ENCODE assay signal across 9 cellular contexts in the genomic region with DNA sequence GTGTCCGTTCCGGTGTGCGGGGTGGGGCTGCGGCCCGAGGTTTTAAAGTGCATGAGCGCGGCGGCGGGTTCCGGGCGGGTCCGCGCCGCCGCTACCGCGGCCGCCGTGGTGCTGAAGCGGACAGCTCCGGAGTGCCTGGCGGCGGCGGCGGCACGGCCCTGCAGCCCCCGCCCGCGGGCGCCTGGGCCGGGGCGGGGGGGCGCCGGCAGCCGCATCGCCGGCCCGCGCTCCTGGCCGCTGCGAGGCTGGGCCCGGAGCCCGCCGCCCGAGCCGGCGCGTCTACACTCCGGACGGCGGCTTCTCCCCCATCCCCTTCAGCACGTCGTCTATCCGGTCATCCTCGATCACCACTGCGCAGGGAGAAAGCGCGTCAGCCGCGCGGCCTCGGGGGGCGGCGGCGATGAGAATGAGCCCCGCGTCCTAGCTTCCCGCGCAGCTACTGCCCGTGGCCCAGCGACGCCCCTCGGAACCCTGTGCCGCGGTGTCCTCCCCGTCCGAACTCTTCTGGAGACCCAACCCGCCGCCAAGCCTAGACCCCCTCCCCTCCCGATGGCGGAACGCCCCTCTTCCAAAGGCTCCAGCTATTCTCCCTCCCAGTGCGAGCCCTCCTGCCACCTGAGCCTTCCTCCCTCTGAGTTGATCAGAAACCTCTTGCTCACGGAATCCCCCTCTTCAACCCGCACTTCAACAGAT. TPM values are rescaled to one million over a fixed set of nuclear protein-coding genes. Genes with fewer than 3 reads are reported as not detected.
A peak's percentile ranks its signal among the peaks of the same experiment; 100 is the strongest.
DNase-seq lines count a peak whose midpoint lies in the region; ATAC-seq, FAIRE-seq and TF ChIP-seq lines count a peak whose summit lies in the region.
"Had no signal": no experiment of that assay in that cellular context is flagged by ENCODE, and none has a peak within 500 bp of the region (broad histone marks: within the 10 kb centered on the region; RNA-seq: fewer than 3 reads in every experiment).

No MANE protein-coding gene starts in this region.

- H3K4ac ChIP-seq in H1 (replicated peaks; ENCODE audit: insufficient read length, low read depth, low read length), result no peak overlapping the region

- H3K18ac ChIP-seq in H1 (ENCODE audit: extremely low read depth, low read length), result no peak overlapping the region; the same call in 1 of the 2 replicates

- H2BK120ac ChIP-seq in H1 (replicated peaks; ENCODE audit: low read depth, low read length), result no peak overlapping the region

- TF ChIP-seq CTCF in WI38 (IDR thresholded peaks at IDR 0.05; ENCODE audit: low read depth, low read length), result no peak
- no peak for TF ChIP-seq CTCF in H1 (IDR thresholded peaks at IDR 0.05; ENCODE audit: control extremely low read depth in 1 of 3, insufficient read depth in 1 of 3, low read depth in 1 of 3, low read length in 3 of 3)

- TF ChIP-seq EP300 in H1 (IDR thresholded peaks at IDR 0.05; ENCODE audit: borderline replicate concordance in 1 of 2, low read depth in 2 of 2, low read length in 2 of 2), result peak in 1 of 2 experiments; percentile 48; a peak in 1 of 3 replicates

- no peak overlapping the region for H2BK20ac ChIP-seq in H1 (ENCODE audit: low read length)

- peaks cover 3% of the 10 kb centered on the region in 2 donors for H3K36me3 Mint-ChIP-seq in CD4-positive, alpha-beta memory T cell

- no peaks in the 10 kb centered on the region for H3K79me2 ChIP-seq in H1 (ENCODE audit: control insufficient read depth in 1 of 2, insufficient read depth in 2 of 2, low read length in 2 of 2)

- no peak for TF ChIP-seq POLR2A in H1 (IDR thresholded peaks at IDR 0.05; ENCODE audit: control extremely low read depth in 1 of 2, low read depth in 2 of 2, low read length in 2 of 2)

- H3K14ac ChIP-seq in H1 (ENCODE audit: insufficient read length), result no peak overlapping the region

- no peaks in the 10 kb centered on the region for H3K9me3 ChIP-seq in CD4-positive, alpha-beta memory T cell (ENCODE audit: control insufficient read depth in 1 of 2, low read length in 2 of 2)
- H3K9me3 ChIP-seq in HUES64 (ENCODE audit: insufficient read depth, low read depth, low read length), result no peaks in the 10 kb centered on the region
- H3K9me3 ChIP-seq in H1 (ENCODE audit: insufficient read depth in 2 of 2, low read depth in 1 of 2, low read length in 1 of 2), result no peaks in the 10 kb centered on the region
- H3K9me3 ChIP-seq in mesodermal cell (ENCODE audit: control insufficient read depth, low read length), result no peaks in the 10 kb centered on the region

- H2BK15ac ChIP-seq in H1 (ENCODE audit: low read length), result no peak overlapping the region

- peaks cover 22% of the 10 kb centered on the region for H3K23me2 ChIP-seq in H1 (ENCODE audit: low read depth, low read length)

- CTCF ChIA-PET in CD4-positive, alpha-beta memory T cell (lab: Charles Lee; ENCODE audit: partially characterized antibody), result interaction anchor here (0.9 to 1.7 kb wide), 2 partner anchors 10 to 114 kb away, joined by 3 to 6 read pairs; partner anchors contain the start of gene EEF1AKMT4
- CTCF ChIA-PET in H1 (lab: Charles Lee; ENCODE audit: partially characterized antibody), result interaction anchor here (0.7 to 14.0 kb wide), 7 partner anchors 10 to 355 kb away, joined by 3 to 136 read pairs (median 4); partner anchors contain the start of genes EEF1AKMT4 and VWA5B2

- H3K23ac ChIP-seq in H1 (ENCODE audit: insufficient read length), result no peak overlapping the region

- peak in 4 of 5 donors; percentile 38 to 53 (median 42) for DNase-seq in CD4-positive, alpha-beta memory T cell
- DNase-seq in H1 (ENCODE audit: low read depth in 1 of 2, low spot score in 2 of 2), result peak in 1 of 2 experiments; percentile 69
- DNase-seq in DMS153 (lab: John Stamatoyannopoulos, UW), result no peak

- H3K4me3 Mint-ChIP-seq in CD4-positive, alpha-beta memory T cell, result peak overlapping the region; percentile 84 to 94 (median 88)

- no peak overlapping the region for H4K8ac ChIP-seq in H1 (ENCODE audit: extremely low read depth, insufficient read depth, low read length)

- peak overlapping the region in 1 of 2 donors; percentile 38 for H3K4me3 ChIP-seq in CD4-positive, alpha-beta memory T cell (ENCODE audit: low read length in 2 of 2)
- H3K4me3 ChIP-seq in HUES64 (ENCODE audit: low read length) (peak overlapping the region; percentile 70), WI38 (ENCODE audit: low read depth, low read length) (peak overlapping the region; percentile 30), H1 (ENCODE audit: extremely low read depth in 1 of 4, insufficient read depth in 2 of 4, low read depth in 3 of 4, low read length in 4 of 4) (peak overlapping the region; percentile 36 to 84 (median 58)), mesodermal cell (ENCODE audit: extremely low read depth, insufficient read depth, low read length, poor library complexity, severe bottlenecking) (peak overlapping the region; percentile 44)

- no peak overlapping the region for H4K91ac ChIP-seq in H1 (replicated peaks; ENCODE audit: insufficient read length, low read length)

- H3K27ac ChIP-seq in CD4-positive, alpha-beta memory T cell (ENCODE audit: low read depth, low read length), result no peak overlapping the region
- H3K27ac ChIP-seq in HUES64 (ENCODE audit: low read depth, low read length) (no peak overlapping the region), H1 (ENCODE audit: low read depth, low read length) (no peak overlapping the region), mesodermal cell (ENCODE audit: low read depth, low read length, severe bottlenecking) (no peak overlapping the region)

- peaks cover 25% of the 10 kb centered on the region for H3K4me1 ChIP-seq in CD4-positive, alpha-beta memory T cell (ENCODE audit: insufficient read depth, low read length)
- H3K4me1 ChIP-seq in HUES64 (ENCODE audit: insufficient read depth, low read length) (no peaks in the 10 kb centered on the region), H1 (replicated peaks in 1 of 4; ENCODE audit: control insufficient read depth in 3 of 4, insufficient read depth in 4 of 4, low read length in 3 of 4) (peaks cover 0 to 17% (median 8%) of the 10 kb centered on the region in 4 experiments; a peak in 4 of 7 replicates), mesodermal cell (ENCODE audit: control insufficient read depth, insufficient read depth, low read length, poor library complexity, severe bottlenecking) (peaks cover 8% of the 10 kb centered on the region)

- no peaks in the 10 kb centered on the region for H3K79me1 ChIP-seq in H1 (ENCODE audit: low read depth, low read length)

- H3K56ac ChIP-seq in H1 (replicated peaks; ENCODE audit: insufficient read length, low read depth, low read length), result no peak overlapping the region

- H3K36me3 ChIP-seq in CD4-positive, alpha-beta memory T cell (ENCODE audit: insufficient read depth, low read length), result no peaks in the 10 kb centered on the region
- no peaks in the 10 kb centered on the region for H3K36me3 ChIP-seq in HUES64 (ENCODE audit: insufficient read depth, low read length)
- no peaks in the 10 kb centered on the region for H3K36me3 ChIP-seq in H1 (ENCODE audit: control insufficient read depth in 2 of 4, insufficient read depth in 4 of 4, low read length in 3 of 4)
- H3K36me3 ChIP-seq in mesodermal cell (ENCODE audit: control insufficient read depth, insufficient read depth, low read length), result peaks cover 3% of the 10 kb centered on the region

- ATAC-seq in GM18873 (IDR thresholded peaks at IDR 0.05; ENCODE audit: low FRiP score, unreplicated experiment) (no peak), HG03342 (IDR thresholded peaks at IDR 0.05; ENCODE audit: unreplicated experiment) (no peak)

- peaks cover 16 to 19% of the 10 kb centered on the region in 2 experiments for H4K20me1 ChIP-seq in H1 (replicated peaks in 1 of 2; ENCODE audit: control insufficient read depth in 1 of 2, insufficient read depth in 2 of 2, low read length in 2 of 2)

- H3K27ac Mint-ChIP-seq in CD4-positive, alpha-beta memory T cell, result peak overlapping the region in 6 of 7 donors; percentile 57 to 90 (median 74)

- H2AFZ ChIP-seq in H1 (ENCODE audit: low read length), result no peak overlapping the region

- WGBS in HUES64, result under 1% methylated on average over 85 of the region's 85 CpGs
- 3% methylated on average over 33 of the region's 85 CpGs; no CpG with 5 or more reads in 1 of the 2 experiments for WGBS in H1 (ENCODE audit: extremely low coverage in 1 of 2, insufficient coverage in 1 of 2, insufficient read length in 1 of 2, insufficient replicate concordance in 2 of 2, low coverage in 1 of 2, low lambda C conversion rate in 2 of 2, missing lambda C conversion rate in 1 of 2), 2 experiments
- WGBS in mesodermal cell (ENCODE audit: insufficient coverage in 2 of 2), 2 experiments, result 0% methylated on average over 47 to 74 of the region's 85 CpGs

- no peak overlapping the region for H2BK12ac ChIP-seq in H1 (ENCODE audit: low read depth, low read length)

- FAIRE-seq in H1 (lab: Jason Lieb, UNC), result no peak

- H4K5ac ChIP-seq in H1 (ENCODE audit: insufficient read length, low read depth, low read length), result no peak overlapping the region

- TF ChIP-seq RAD21 in H1 (IDR thresholded peaks at IDR 0.05 in 1 of 2, conservative IDR thresholded peaks at IDR 0.05 in 1 of 2; ENCODE audit: low read depth in 2 of 2, low read length in 2 of 2), result no peak

- H3K4me2 ChIP-seq in H1 (ENCODE audit: insufficient read depth in 1 of 2, low read depth in 2 of 2, low read length in 2 of 2), result peak overlapping the region; percentile 89 to 97

- H3K27me3 ChIP-seq in CD4-positive, alpha-beta memory T cell (ENCODE audit: insufficient read depth, low read length), result no peaks in the 10 kb centered on the region
- H3K27me3 ChIP-seq in HUES64 (ENCODE audit: insufficient read depth, low read length), result peaks cover 64% of the 10 kb centered on the region
- H3K27me3 ChIP-seq in H1 (replicated peaks in 1 of 4; ENCODE audit: control insufficient read depth in 3 of 4, extremely low read depth in 1 of 4, insufficient read depth in 3 of 4, low read length in 3 of 4), result peaks cover 7 to 50% (median 38%) of the 10 kb centered on the region in 4 experiments

- no peak overlapping the region for H2BK5ac ChIP-seq in H1 (ENCODE audit: low read depth, low read length)

- POLR2A ChIA-PET in CD4-positive, alpha-beta memory T cell (lab: Charles Lee; ENCODE audit: partially characterized antibody), result interaction anchor here (1.0 to 3.6 kb wide), 4 partner anchors 10 to 125 kb away, joined by 3 to 16 read pairs (median 7); partner anchors contain the start of genes ALG3, EEF1AKMT4 and EIF2B5
- POLR2A ChIA-PET in H1 (lab: Charles Lee; ENCODE audit: partially characterized antibody), result interaction anchor here (0.5 to 3.1 kb wide), 13 partner anchors 10 to 284 kb away, joined by 3 to 8 read pairs (median 5); partner anchors contain the start of genes ABCF3, ALG3, DVL3 and ECE2

- no peak overlapping the region for H2AK5ac ChIP-seq in H1 (ENCODE audit: low read depth, low read length)

- H3K9me3 Mint-ChIP-seq in CD4-positive, alpha-beta memory T cell, result peaks cover 0 to 2% (median 0%) of the 10 kb centered on the region in 8 donors

- peaks cover 3 to 10% of the 10 kb centered on the region in 2 donors for H3K27me3 Mint-ChIP-seq in CD4-positive, alpha-beta memory T cell

- peaks cover 14 to 35% (median 18%) of the 10 kb centered on the region in 4 donors for H3K4me1 Mint-ChIP-seq in CD4-positive, alpha-beta memory T cell

- H3K9ac ChIP-seq in HUES64 (ENCODE audit: low read depth, low read length), result no peak overlapping the region
- no peak overlapping the region for H3K9ac ChIP-seq in H1 (replicated peaks in 1 of 4; ENCODE audit: extremely low read depth in 1 of 4, low read depth in 3 of 4, low read length in 3 of 4)

- intact Hi-C loops in CD4-positive, alpha-beta memory T cell (cut with micrococcal nuclease), result loop anchor here (1.0 to 2.0 kb wide), 2 partner anchors 11 to 39 kb away; partner anchors contain the start of genes EEF1AKMT4 and PSMD2

RNA-seq across cellular contexts. Expression of gene CAMK2N2, which starts 1.3 kb away (rescaled TPM):
- under 1 TPM in 1 of 2 experiments, not detected in 1; 0.25 TPM for total RNA-seq in CD4-positive, alpha-beta memory T cell
- polyA plus RNA-seq in CD4-positive, alpha-beta memory T cell, result not detected
- 6.3 TPM for polyA plus RNA-seq in HUES64 (2013, experiment 1 of 2)
- 7.7 TPM for polyA plus RNA-seq in HUES64 (2013, experiment 2 of 2)
- 16.9 and 17.7 TPM in 2 replicates for total RNA-seq in H1 (2021; fragmentation: NEBNext Ultra II Directional; extraction: Animal tissue kit (Norgen Biotek cat#: 25700))
- polyA plus RNA-seq in H1 (2011; rRNA removed), result 4.0 and 6.1 TPM in 2 replicates
- 1.9 TPM for polyA plus RNA-seq in H1 (2011; cell fraction: cytosol; rRNA removed)
- polyA plus RNA-seq in H1 (2011; cell fraction: nucleus; rRNA removed), result 5.2 TPM
- polyA plus RNA-seq in H1 (2012, experiment 1 of 2), result 7.8 to 12.7 TPM (median 9.4 TPM) in 4 replicates
- polyA plus RNA-seq in H1 (2012, experiment 2 of 2), result 8.9 TPM
- polyA plus RNA-seq in H1 (2013, experiment 1 of 2), result 11.5 TPM
- polyA plus RNA-seq in H1 (2013, experiment 2 of 2), result 11.3 TPM
- 1.9 and 2.3 TPM in 2 replicates for polyA minus RNA-seq in H1 (2011; rRNA and poly(A)+ RNA removed)
- 3.6 TPM for polyA minus RNA-seq in H1 (2011; cell fraction: cytosol; rRNA and poly(A)+ RNA removed)
- polyA minus RNA-seq in H1 (2011; cell fraction: nucleus; rRNA and poly(A)+ RNA removed), result 1.7 TPM
- 1.5 TPM for polyA plus RNA-seq in mesodermal cell (2013, experiment 1 of 2)
- 0.86 TPM for polyA plus RNA-seq in mesodermal cell (2013, experiment 2 of 2)
- total RNA-seq: mononuclear cell had no signal

RNA-seq across cellular contexts. Expression of gene EEF1AKMT4, which starts 10.6 kb away (rescaled TPM):
- total RNA-seq in CD4-positive, alpha-beta memory T cell, result 1 to 10 TPM; 1.7 to 2.1 TPM
- 1 to 10 TPM; 3.8 to 4.6 TPM for polyA plus RNA-seq in CD4-positive, alpha-beta memory T cell
- polyA plus RNA-seq in HUES64 (2013, experiment 1 of 2), result 6.2 TPM
- 7.3 TPM for polyA plus RNA-seq in HUES64 (2013, experiment 2 of 2)
- total RNA-seq in H1 (2021; fragmentation: NEBNext Ultra II Directional; extraction: Animal tissue kit (Norgen Biotek cat#: 25700)), result 9.3 and 9.6 TPM in 2 replicates
- polyA plus RNA-seq in H1 (2011; rRNA removed), result 30.1 and 39.0 TPM in 2 replicates
- 22.5 TPM for polyA plus RNA-seq in H1 (2011; cell fraction: cytosol; rRNA removed)
- 24.0 TPM for polyA plus RNA-seq in H1 (2011; cell fraction: nucleus; rRNA removed)
- polyA plus RNA-seq in H1 (2012, experiment 1 of 2), result 13.8 to 18.0 TPM (median 15.3 TPM) in 4 replicates
- 17.6 TPM for polyA plus RNA-seq in H1 (2012, experiment 2 of 2)
- 6.7 TPM for polyA plus RNA-seq in H1 (2013, experiment 1 of 2)
- polyA plus RNA-seq in H1 (2013, experiment 2 of 2), result 6.7 TPM
- 14.7 and 16.9 TPM in 2 replicates for polyA minus RNA-seq in H1 (2011; rRNA and poly(A)+ RNA removed)
- 4.8 TPM for polyA minus RNA-seq in H1 (2011; cell fraction: cytosol; rRNA and poly(A)+ RNA removed)
- 10.6 TPM for polyA minus RNA-seq in H1 (2011; cell fraction: nucleus; rRNA and poly(A)+ RNA removed)
- polyA plus RNA-seq in mesodermal cell (2013, experiment 1 of 2), result 4.0 TPM
- 3.6 TPM for polyA plus RNA-seq in mesodermal cell (2013, experiment 2 of 2)

RNA-seq across cellular contexts. Expression of gene ALG3, which starts 11.3 kb away (rescaled TPM):
- 10 to 100 TPM; 37.5 to 40.6 TPM for total RNA-seq in CD4-positive, alpha-beta memory T cell
- 10 to 100 TPM; 56.5 to 67.8 TPM for polyA plus RNA-seq in CD4-positive, alpha-beta memory T cell
- polyA plus RNA-seq in HUES64 (2013, experiment 1 of 2), result 42.7 TPM
- polyA plus RNA-seq in HUES64 (2013, experiment 2 of 2), result 39.8 TPM
- 54.6 and 56.7 TPM in 2 replicates for total RNA-seq in H1 (2021; fragmentation: NEBNext Ultra II Directional; extraction: Animal tissue kit (Norgen Biotek cat#: 25700))
- polyA plus RNA-seq in H1 (2011; rRNA removed), result 148 and 184 TPM in 2 replicates
- 76.8 TPM for polyA plus RNA-seq in H1 (2011; cell fraction: cytosol; rRNA removed)
- polyA plus RNA-seq in H1 (2011; cell fraction: nucleus; rRNA removed), result 137 TPM
- polyA plus RNA-seq in H1 (2012, experiment 1 of 2), result 56.2 to 78.3 TPM (median 75.9 TPM) in 4 replicates
- 105 TPM for polyA plus RNA-seq in H1 (2012, experiment 2 of 2)
- polyA plus RNA-seq in H1 (2013, experiment 1 of 2), result 104 TPM
- 114 TPM for polyA plus RNA-seq in H1 (2013, experiment 2 of 2)
- polyA minus RNA-seq in H1 (2011; rRNA and poly(A)+ RNA removed), result 155 and 187 TPM in 2 replicates
- 57.0 TPM for polyA minus RNA-seq in H1 (2011; cell fraction: cytosol; rRNA and poly(A)+ RNA removed)
- 99.3 TPM for polyA minus RNA-seq in H1 (2011; cell fraction: nucleus; rRNA and poly(A)+ RNA removed)
- polyA plus RNA-seq in mesodermal cell (2013, experiment 1 of 2), result 41.7 TPM
- 31.1 TPM for polyA plus RNA-seq in mesodermal cell (2013, experiment 2 of 2)

RNA-seq across cellular contexts. Expression of gene ECE2, which starts 15.8 kb away (rescaled TPM):
- total RNA-seq in CD4-positive, alpha-beta memory T cell, result not detected
- not detected for polyA plus RNA-seq in CD4-positive, alpha-beta memory T cell
- not detected for polyA plus RNA-seq in HUES64 (2013, experiment 1 of 2)
- polyA plus RNA-seq in HUES64 (2013, experiment 2 of 2), result not detected
- 0.48 and 0.86 TPM in 2 replicates for total RNA-seq in H1 (2021; fragmentation: NEBNext Ultra II Directional; extraction: Animal tissue kit (Norgen Biotek cat#: 25700))
- 0.44 and 0.86 TPM in 2 replicates for polyA plus RNA-seq in H1 (2011; rRNA removed)
- polyA plus RNA-seq in H1 (2011; cell fraction: cytosol; rRNA removed), result 0.59 TPM
- 4.1 TPM for polyA plus RNA-seq in H1 (2011; cell fraction: nucleus; rRNA removed)
- polyA plus RNA-seq in H1 (2012, experiment 1 of 2), result 0.52 to 1.1 TPM (median 0.85 TPM) in 4 replicates
- 0.91 TPM for polyA plus RNA-seq in H1 (2012, experiment 2 of 2)
- polyA plus RNA-seq in H1 (2013, experiment 1 of 2), result 0.34 TPM
- 0.35 TPM for polyA plus RNA-seq in H1 (2013, experiment 2 of 2)
- 0.46 and 0.91 TPM in 2 replicates for polyA minus RNA-seq in H1 (2011; rRNA and poly(A)+ RNA removed)
- polyA minus RNA-seq in H1 (2011; cell fraction: cytosol; rRNA and poly(A)+ RNA removed), result not detected
- polyA minus RNA-seq in H1 (2011; cell fraction: nucleus; rRNA and poly(A)+ RNA removed), result 1.7 TPM
- not detected for polyA plus RNA-seq in mesodermal cell (2013, experiment 1 of 2)
- polyA plus RNA-seq in mesodermal cell (2013, experiment 2 of 2), result not detected
- total RNA-seq: mononuclear cell had no signal

RNA-seq across cellular contexts. Expression of gene VWA5B2, which starts 30.6 kb away (rescaled TPM):
- total RNA-seq in CD4-positive, alpha-beta memory T cell, result not detected
- polyA plus RNA-seq in CD4-positive, alpha-beta memory T cell, result under 1 TPM in 1 of 2 donors, not detected in 1; 0.38 TPM
- polyA plus RNA-seq in HUES64 (2013, experiment 1 of 2), result 0.25 TPM
- polyA plus RNA-seq in HUES64 (2013, experiment 2 of 2), result not detected
- total RNA-seq in H1 (2021; fragmentation: NEBNext Ultra II Directional; extraction: Animal tissue kit (Norgen Biotek cat#: 25700)), result 0.50 and 0.56 TPM in 2 replicates
- polyA plus RNA-seq in H1 (2011; rRNA removed), result 0.53 and 0.88 TPM in 2 replicates
- 0.37 TPM for polyA plus RNA-seq in H1 (2011; cell fraction: cytosol; rRNA removed)
- polyA plus RNA-seq in H1 (2011; cell fraction: nucleus; rRNA removed), result 3.0 TPM
- polyA plus RNA-seq in H1 (2012, experiment 1 of 2), result 0.29 to 0.72 TPM (median 0.41 TPM) in 4 replicates
- 0.70 TPM for polyA plus RNA-seq in H1 (2012, experiment 2 of 2)
- polyA plus RNA-seq in H1 (2013, experiment 1 of 2), result 0.28 TPM
- 0.17 TPM for polyA plus RNA-seq in H1 (2013, experiment 2 of 2)
- polyA minus RNA-seq in H1 (2011; rRNA and poly(A)+ RNA removed), result 0.41 and 0.44 TPM in 2 replicates
- 0.37 TPM for polyA minus RNA-seq in H1 (2011; cell fraction: cytosol; rRNA and poly(A)+ RNA removed)
- polyA minus RNA-seq in H1 (2011; cell fraction: nucleus; rRNA and poly(A)+ RNA removed), result 1.5 TPM
- polyA plus RNA-seq in mesodermal cell (2013, experiment 1 of 2), result not detected
- not detected for polyA plus RNA-seq in mesodermal cell (2013, experiment 2 of 2)

Comparison
In these comparisons a context has a peak if more than half of its experiments do, and no peak if none do; other contexts are left out.
1. RNA of gene CAMK2N2, which starts 1.3 kb away (total RNA-seq): 16.9 to 17.7 TPM in H1; 0.25 TPM in CD4-positive, alpha-beta memory T cell; every median in the first group is over 10 times any median in the second.